ENCODE assay signal across 5 cellular contexts in the genomic region with DNA sequence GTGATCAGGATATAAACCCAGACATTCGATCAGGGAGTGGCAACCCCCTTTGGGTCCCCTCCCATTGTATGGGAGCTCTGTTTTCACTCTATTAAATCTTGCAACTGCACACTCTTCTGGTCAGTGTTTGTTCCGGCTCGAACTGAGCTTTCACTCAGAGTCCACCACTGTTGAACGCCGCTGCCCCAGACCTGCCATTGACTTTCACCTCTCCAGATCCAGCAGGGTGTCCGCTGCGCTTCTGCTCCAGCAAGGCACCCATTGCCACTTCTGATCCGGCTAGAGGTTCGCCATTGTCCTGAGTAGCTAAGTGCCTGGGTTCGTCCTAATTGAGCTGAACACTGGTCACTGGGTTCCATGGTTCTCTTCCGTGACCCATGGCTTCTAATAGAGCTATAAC. TPM values are rescaled to one million over a fixed set of nuclear protein-coding genes. Genes with fewer than 3 reads are reported as not detected.
"Had no signal": no experiment of that assay in that cellular context is flagged by ENCODE, and none has a peak within 500 bp of the region (broad histone marks: within the 10 kb centered on the region; RNA-seq: fewer than 3 reads in every experiment).

No MANE protein-coding gene starts in this region.

RNA-seq across cellular contexts. Expression of gene AGR3, which starts 28.6 kb away (rescaled TPM):
- total RNA-seq: subcutaneous adipose tissue, temporal lobe, testis, tibial nerve, vagina had no signal

RNA-seq across cellular contexts. Expression of gene AGR2, which starts 48.4 kb away (rescaled TPM):
- total RNA-seq: subcutaneous adipose tissue, tibial nerve, vagina had no signal
